8 cellular contexts compared by ENCODE assay signal in the genomic region with DNA sequence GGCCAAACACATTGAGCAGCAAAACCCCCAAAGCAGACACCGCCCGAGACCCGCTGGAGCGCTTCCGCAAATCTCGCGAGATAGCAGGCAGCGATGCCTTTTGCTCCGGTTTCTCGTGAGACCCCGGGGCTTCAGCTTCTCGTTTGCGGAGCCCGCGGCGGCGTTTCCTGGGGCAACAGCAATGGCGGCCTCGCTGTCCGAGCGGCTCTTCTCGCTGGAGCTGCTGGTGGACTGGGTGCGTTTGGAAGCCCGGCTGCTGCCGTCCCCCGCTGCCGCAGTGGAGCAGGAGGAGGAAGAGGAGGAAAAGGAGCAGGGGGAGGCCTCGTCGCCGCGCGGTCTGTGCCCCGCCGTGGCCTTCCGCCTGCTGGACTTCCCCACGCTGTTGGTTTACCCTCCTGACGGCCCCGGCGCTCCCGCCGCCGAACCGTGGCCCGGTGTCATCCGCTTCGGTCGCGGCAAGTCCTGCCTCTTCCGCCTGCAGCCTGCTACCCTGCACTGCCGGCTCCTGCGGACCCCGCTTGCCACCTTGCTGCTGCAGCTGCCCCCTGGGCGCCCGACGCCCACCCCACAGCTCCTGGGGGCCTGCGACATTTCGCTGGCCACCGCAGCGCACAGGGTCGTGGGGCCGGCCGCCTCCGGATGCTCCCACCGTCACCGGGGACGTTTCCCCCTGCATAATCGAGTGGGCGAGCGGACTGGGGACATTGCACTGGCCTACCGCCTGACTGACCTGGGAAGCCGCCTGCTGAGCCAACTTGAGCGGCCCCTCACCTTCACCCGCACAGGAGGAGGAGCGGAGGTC. TPM values are rescaled to one million over a fixed set of nuclear protein-coding genes. Genes with fewer than 3 reads are reported as not detected.
DNase-seq lines count a peak whose midpoint lies in the region; ATAC-seq and TF ChIP-seq lines count a peak whose summit lies in the region.

A gene with protein sequence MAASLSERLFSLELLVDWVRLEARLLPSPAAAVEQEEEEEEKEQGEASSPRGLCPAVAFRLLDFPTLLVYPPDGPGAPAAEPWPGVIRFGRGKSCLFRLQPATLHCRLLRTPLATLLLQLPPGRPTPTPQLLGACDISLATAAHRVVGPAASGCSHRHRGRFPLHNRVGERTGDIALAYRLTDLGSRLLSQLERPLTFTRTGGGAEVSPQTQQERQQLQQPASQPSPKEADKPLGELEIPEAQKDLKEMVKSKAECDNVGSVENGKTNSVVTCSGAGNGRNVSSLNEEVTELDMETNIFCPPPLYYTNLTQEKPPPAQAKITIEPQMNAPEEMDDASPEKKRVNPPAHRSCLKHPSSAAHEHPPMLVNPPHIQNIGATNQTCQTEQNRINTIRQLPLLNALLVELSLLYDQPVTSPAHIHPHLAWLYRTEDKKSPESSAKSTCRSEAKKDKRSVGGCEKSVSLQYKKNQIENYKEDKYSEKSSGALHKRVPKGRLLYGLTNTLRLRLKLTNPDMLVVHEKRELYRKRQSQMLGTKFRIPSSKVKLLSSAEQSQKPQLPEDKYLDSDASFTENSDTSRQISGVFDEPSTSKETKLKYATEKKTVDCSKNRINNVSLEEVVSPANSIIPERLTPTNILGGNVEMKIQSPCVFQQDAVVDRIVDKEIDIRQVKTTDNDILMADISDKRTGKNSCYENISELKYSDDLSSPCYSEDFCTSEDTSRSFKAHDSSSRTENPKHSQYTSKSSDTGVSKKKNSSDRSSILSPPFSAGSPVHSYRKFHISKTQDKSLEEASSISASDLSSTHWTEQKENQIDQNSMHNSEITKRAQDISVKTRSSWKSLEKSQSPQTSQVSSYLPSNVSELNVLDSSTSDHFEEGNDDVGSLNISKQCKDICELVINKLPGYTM (plus strand): TSS at position 148 of the 802 bp plus-strand sequence. CDS start 34 bp downstream, at position 182.

- H3K27ac ChIP-seq in adrenal gland (peak within 1 kb of the TSS in 4 of 5 donors; percentile 3 to 90 (median 74)), transverse colon (peak within 1 kb of the TSS; percentile 76 to 79 (median 78))

- DNase-seq in COLO668 (lab: John Stamatoyannopoulos, UW; ENCODE audit: unreplicated experiment) (peak; percentile 95), GM20000 (ENCODE audit: low spot score) (peak; percentile 90), HuH-7.5 (ENCODE audit: low spot score) (peak; percentile 46), T-cell (peak; percentile 50 to 78 (median 62)), adrenal gland (peak; percentile 68 to 85 (median 72)), left cardiac atrium (peak; percentile 84), progenitor cell of endocrine pancreas (ENCODE audit: low spot score, unreplicated experiment) (peak; percentile 24), transverse colon (peak; percentile 76)

- H3K4me1 ChIP-seq in adrenal gland (replicated peaks in 1 of 2) (peaks cover 10 to 17% of the 10 kb centered on the region in 2 donors), transverse colon (peaks cover 2 to 13% (median 6%) of the 10 kb centered on the region in 4 donors)

- 7 to 12% (median 8%) methylated on average over 22 to 74 of the region's 74 CpGs for WGBS in adrenal gland, 4 donors
- 0 to 15% methylated on average over 1 to 70 of the region's 74 CpGs for WGBS in transverse colon (ENCODE audit: low coverage in 1 of 2), 2 donors

- H3K27me3 Mint-ChIP-seq in T-cell (no peaks in the 10 kb centered on the region), progenitor cell of endocrine pancreas (no peaks in the 10 kb centered on the region)

- in situ Hi-C loops in transverse colon (cut with MboI; ENCODE audit: low pct_ligation_motif_present in 1 of 4, low pct_unique_long_range_greater_than_20kb in 1 of 4, low sequenced_read_pairs in 3 of 4) = no loop called here

- TF ChIP-seq POLR2A in adrenal gland (IDR thresholded peaks at IDR 0.05) (peak in 1 of 2 donors; percentile 39), transverse colon (IDR thresholded peaks at IDR 0.05) (peak; percentile 23)

- H3K4me1 Mint-ChIP-seq in T-cell (peaks cover 21 to 23% (median 22%) of the 10 kb centered on the region in 3 donors), progenitor cell of endocrine pancreas (ENCODE audit: low read depth) (no peaks in the 10 kb centered on the region)

- H3K27me3 ChIP-seq in adrenal gland = no peaks in the 10 kb centered on the region
- H3K27me3 ChIP-seq in transverse colon = no peaks in the 10 kb centered on the region

- TF ChIP-seq EP300 in transverse colon (IDR thresholded peaks at IDR 0.05; ENCODE audit: low read depth) = no peak

- peaks cover 0 to 5% (median 0%) of the 10 kb centered on the region in 3 donors for H3K9me3 ChIP-seq in adrenal gland (replicated peaks in 1 of 3)
- no peaks in the 10 kb centered on the region for H3K9me3 ChIP-seq in transverse colon

- H3K4me3 Mint-ChIP-seq in T-cell = peak within 1 kb of the TSS; percentile 87 to 91 (median 87)
- peak within 1 kb of the TSS; percentile 81 for H3K4me3 Mint-ChIP-seq in progenitor cell of endocrine pancreas (ENCODE audit: low read depth)

- H3K9me3 Mint-ChIP-seq in T-cell = peaks cover 8 to 24% (median 19%) of the 10 kb centered on the region in 3 donors
- peaks cover 5% of the 10 kb centered on the region for H3K9me3 Mint-ChIP-seq in progenitor cell of endocrine pancreas (ENCODE audit: low read depth)

- H3K36me3 ChIP-seq in adrenal gland (replicated peaks in 1 of 2) (no peaks in the 10 kb centered on the region), transverse colon (no peaks in the 10 kb centered on the region)

- H3K27ac Mint-ChIP-seq in T-cell (peak within 1 kb of the TSS; percentile 79 to 84), progenitor cell of endocrine pancreas (peak within 1 kb of the TSS; percentile 95)

- peak within 1 kb of the TSS; percentile 40 to 89 (median 62) for H3K4me3 ChIP-seq in adrenal gland
- H3K4me3 ChIP-seq in transverse colon = peak within 1 kb of the TSS; percentile 46 to 76 (median 61)

- ATAC-seq in T-cell (replicated peaks in 1 of 4) = peak; percentile 78 to 87 (median 84)
- peak; percentile 87 to 91 for ATAC-seq in left cardiac atrium

- POLR2A ChIA-PET in T-cell (lab: Charles Lee) = no interaction called here

- no peaks in the 10 kb centered on the region for H3K36me3 Mint-ChIP-seq in T-cell
- H3K36me3 Mint-ChIP-seq in progenitor cell of endocrine pancreas (ENCODE audit: insufficient read depth) = peaks cover 1% of the 10 kb centered on the region

- CTCF ChIA-PET in T-cell (lab: Charles Lee) = no interaction called here

- intact Hi-C loops in adrenal gland (cut with DNase I) = no loop called here
- intact Hi-C loops in left cardiac atrium (cut with DNase I) = loop anchor here in 1 of 2 donors (10.0 kb wide), 1 partner anchor 171 kb away; a partner anchor contains a TSS
- intact Hi-C loops in transverse colon (cut with DNase I; ENCODE audit: low total_unique reads) = no loop called here

- TF ChIP-seq CTCF in GM20000 (IDR thresholded peaks at IDR 0.05; ENCODE audit: extremely low read depth, missing control alignments) (no peak), adrenal gland (IDR thresholded peaks at IDR 0.05) (no peak), progenitor cell of endocrine pancreas (IDR thresholded peaks at IDR 0.05; ENCODE audit: unreplicated experiment) (no peak), transverse colon (IDR thresholded peaks at IDR 0.05) (no peak)

RNA-seq across cellular contexts. Expression of the gene that starts here (rescaled TPM):
- total RNA-seq in T-cell (1 to 10 TPM; 1.4 to 2.7 (median 1.5) TPM), adrenal gland (1 to 10 TPM; 1.7 to 7.2 (median 2.6) TPM), left cardiac atrium (1 to 10 TPM; 2.5 to 3.0 TPM), progenitor cell of endocrine pancreas (3.2 and 3.6 TPM in 2 replicates), transverse colon (1 to 10 TPM in 2 of 4 donors, not detected in 2; 1.7 to 2.3 TPM)
- polyA plus RNA-seq in adrenal gland = 1 to 10 TPM in 1 of 3 donors, under 1 TPM in 2; 0.67 to 2.7 (median 0.97) TPM

Comparison
In these comparisons a context has a peak if more than half of its experiments do, and no peak if none do; other contexts are left out.
1. Peak in every context shown above with its lines: DNase-seq, ATAC-seq, H3K4me3 ChIP-seq and H3K27ac ChIP-seq.
2. DNase-seq: peak in every context shown above with its lines; median percentile 95 in COLO668; 90 in GM20000; 84 in left cardiac atrium; 76 in transverse colon; 72 in adrenal gland; 62 in T-cell; 46 in HuH-7.5; 24 in progenitor cell of endocrine pancreas.